ENCODE assay signal across 17 cellular contexts in the genomic region with DNA sequence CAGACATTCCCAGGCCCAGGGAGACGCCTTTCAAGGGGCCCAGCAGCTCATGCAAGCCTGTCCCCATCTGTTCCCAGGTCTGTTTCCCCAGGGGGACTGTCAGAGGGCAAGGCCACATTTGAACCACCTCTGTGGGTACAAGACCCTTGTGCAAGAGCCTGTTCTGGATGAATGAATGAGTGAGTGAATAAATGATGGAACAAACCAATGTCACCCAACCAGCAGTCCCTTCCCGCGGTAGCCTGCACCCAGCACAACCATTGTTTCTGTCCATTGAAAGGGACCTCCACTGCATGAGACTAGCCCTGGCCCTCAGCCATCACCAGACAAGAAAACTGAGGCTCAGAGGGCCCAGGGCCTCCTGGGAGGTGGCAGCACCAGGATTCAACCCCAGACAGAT.
A peak's percentile ranks its signal among the peaks of the same experiment; 100 is the strongest.
DNase-seq lines count a peak whose midpoint lies in the region; ATAC-seq and TF ChIP-seq lines count a peak whose summit lies in the region.
"Had no signal": no experiment of that assay in that cellular context is flagged by ENCODE, and none has a peak within 500 bp of the region (broad histone marks: within the 10 kb centered on the region; RNA-seq: fewer than 3 reads in every experiment).

No MANE protein-coding gene starts in this region.

- no peak overlapping the region for H3K9ac ChIP-seq in BLaER1

- H3K4me3 ChIP-seq in BLaER1 = no peak overlapping the region
- H3K4me3 ChIP-seq in breast epithelium = no peak overlapping the region
- H3K4me3 ChIP-seq: SK-N-MC had no signal

- H3K36me3 ChIP-seq in BLaER1 = no peaks in the 10 kb centered on the region
- no peaks in the 10 kb centered on the region for H3K36me3 ChIP-seq in breast epithelium

- peaks cover 44% of the 10 kb centered on the region for H3K4me1 Mint-ChIP-seq in nephron progenitor cell

- peaks cover 50% of the 10 kb centered on the region for H3K27me3 Mint-ChIP-seq in nephron progenitor cell (ENCODE audit: low read depth, poor library complexity)

- ATAC-seq in HG02588 (IDR thresholded peaks at IDR 0.05; ENCODE audit: unreplicated experiment) (no peak), left ventricle myocardium superior (no peak)
- ATAC-seq: HCT116 had no signal

- peak overlapping the region; percentile 15 for H3K4me3 Mint-ChIP-seq in nephron progenitor cell

- no peaks in the 10 kb centered on the region for H3K9me3 Mint-ChIP-seq in nephron progenitor cell

- DNase-seq in NCI-H524 (lab: John Stamatoyannopoulos, UW) (peak; percentile 38 to 84), nephron progenitor cell (no peak), breast epithelium (ENCODE audit: low spot score in 2 of 2) (no peak), DMS53 (lab: John Stamatoyannopoulos, UW) (no peak), left ventricle myocardium superior (no peak)
- DNase-seq: DMS153, EL, KG1, NCI-H1048, NCI-H2081 treated with DMSO at 0.1 percent for 48 hours, Right ventricle myocardium superior had no signal

- H3K9me3 ChIP-seq in BLaER1 (no peaks in the 10 kb centered on the region), breast epithelium (no peaks in the 10 kb centered on the region)

- H4K20me1 ChIP-seq in BLaER1 = no peaks in the 10 kb centered on the region

- intact Hi-C loops in breast epithelium (cut with DNase I; ENCODE audit: low total_unique reads) = no loop called here
- intact Hi-C loops in left ventricle myocardium superior (cut with micrococcal nuclease) = no loop called here

- TF ChIP-seq CTCF in nephron progenitor cell (IDR thresholded peaks at IDR 0.05) (no peak), breast epithelium (IDR thresholded peaks at IDR 0.05) (no peak)

- peak overlapping the region; percentile 86 for H3K4me2 ChIP-seq in BLaER1

- no peaks in the 10 kb centered on the region for H3K36me3 Mint-ChIP-seq in nephron progenitor cell (ENCODE audit: low read depth)
- H3K36me3 Mint-ChIP-seq: CD14-positive monocyte had no signal

- no peak for TF ChIP-seq POLR2A in breast epithelium (IDR thresholded peaks at IDR 0.05)

- H3K27ac Mint-ChIP-seq in nephron progenitor cell = no peak overlapping the region

- H3K4me1 ChIP-seq in BLaER1 (peaks cover 90% of the 10 kb centered on the region), breast epithelium (peaks cover 0 to 5% of the 10 kb centered on the region in 2 donors)

- no peak overlapping the region for H3K27ac ChIP-seq in BLaER1
- H3K27ac ChIP-seq in cingulate gyrus (ENCODE audit: low read depth, low read length) = peak overlapping the region; percentile 29
- H3K27ac ChIP-seq in breast epithelium = no peak overlapping the region
- H3K27ac ChIP-seq: SK-N-MC had no signal

- H3K27me3 ChIP-seq in BLaER1 (no peaks in the 10 kb centered on the region), breast epithelium (no peaks in the 10 kb centered on the region)

Comparison
In these comparisons a context has a peak if more than half of its experiments do, and no peak if none do; other contexts are left out.
1. DNase-seq: peak in NCI-H524 (2 of 2); none in nephron progenitor cell (single experiment), breast epithelium (0 of 2), DMS53 (single experiment) and left ventricle myocardium superior (single experiment).